In the genomic region with DNA sequence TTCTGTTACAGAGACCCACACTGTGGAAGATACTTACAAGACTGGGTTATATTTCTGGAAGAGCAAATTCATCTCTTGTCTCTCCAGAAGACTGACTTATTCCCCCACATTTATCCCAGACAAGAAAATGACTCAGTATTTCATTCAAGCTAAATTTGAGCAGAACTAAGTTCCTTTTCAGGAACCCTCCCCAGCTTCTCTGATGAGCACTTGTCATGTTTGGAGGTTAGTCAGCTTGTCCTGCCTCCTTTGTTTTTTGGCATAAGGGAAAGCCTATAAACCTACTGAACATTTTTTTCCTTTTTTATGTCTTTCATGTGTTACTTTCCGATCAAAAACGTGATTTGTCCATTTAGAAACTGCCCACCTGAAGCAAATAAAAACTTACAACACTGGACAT, we compare ENCODE assay signal across 23 cellular contexts.
"Had no signal": no experiment of that assay in that cellular context is flagged by ENCODE, and none has a peak within 500 bp of the region (broad histone marks: within the 10 kb centered on the region; RNA-seq: fewer than 3 reads in every experiment).

No MANE protein-coding gene starts in this region.

- H3K27me3 ChIP-seq: colonic mucosa, dorsolateral prefrontal cortex, foreskin keratinocyte had no signal

- H3K27ac ChIP-seq: colonic mucosa, coronary artery, dorsolateral prefrontal cortex, epithelial cell of prostate, esophagus muscularis mucosa, esophagus squamous epithelium, foreskin keratinocyte, gastrocnemius medialis, gastroesophageal sphincter, heart left ventricle, heart right ventricle had no signal

- DNase-seq: colonic mucosa; cortex of kidney; dermis blood vessel endothelial cell; dorsolateral prefrontal cortex; effector CD4-positive, alpha-beta T cell; effector CD8-positive, alpha-beta T cell; effector memory CD4-positive, alpha-beta T cell; effector memory CD8-positive, alpha-beta T cell; erythroblast; esophagus squamous epithelium; foreskin fibroblast; foreskin keratinocyte; foreskin melanocyte; gastrocnemius medialis; glutamatergic neuron; heart left ventricle; heart right ventricle had no signal

- H3K4me1 ChIP-seq: colonic mucosa, esophagus muscularis mucosa, esophagus squamous epithelium, foreskin keratinocyte, gastrocnemius medialis, gastroesophageal sphincter, heart left ventricle, heart right ventricle had no signal

- H3K9me3 Mint-ChIP-seq: dendritic cell treated with granulocyte-macrophage colony-stimulating factor and Interleukin-4, amounts not matched to agents 40 ng/mL and 50 ng/mL, for 4 days; effector memory CD8-positive, alpha-beta T cell had no signal

- H3K27ac Mint-ChIP-seq: dendritic cell treated with granulocyte-macrophage colony-stimulating factor and Interleukin-4, amounts not matched to agents 40 ng/mL and 50 ng/mL, for 4 days; effector memory CD8-positive, alpha-beta T cell had no signal

- H3K4me3 Mint-ChIP-seq: dendritic cell treated with granulocyte-macrophage colony-stimulating factor and Interleukin-4, amounts not matched to agents 40 ng/mL and 50 ng/mL, for 4 days; effector memory CD8-positive, alpha-beta T cell had no signal

- H3K9me3 ChIP-seq: colonic mucosa, esophagus squamous epithelium, gastrocnemius medialis had no signal

- H3K36me3 ChIP-seq: colonic mucosa, esophagus muscularis mucosa, esophagus squamous epithelium, gastrocnemius medialis, gastroesophageal sphincter, heart left ventricle, heart right ventricle had no signal

- H3K4me3 ChIP-seq: colonic mucosa, coronary artery, dorsolateral prefrontal cortex, esophagus muscularis mucosa, esophagus squamous epithelium, gastrocnemius medialis, gastroesophageal sphincter, heart left ventricle, heart right ventricle had no signal

- ATAC-seq: effector memory CD8-positive, alpha-beta T cell; esophagus mucosa; foreskin keratinocyte; gastrocnemius medialis; gastroesophageal sphincter; heart left ventricle; heart right ventricle had no signal
